Comparison of ENCODE assay signal across 5 cellular contexts in genomic region chr1:121332875-121333562, GRCh38.
DNase-seq lines count a peak whose midpoint lies in the region; ATAC-seq, FAIRE-seq and TF ChIP-seq lines count a peak whose summit lies in the region.
"Not testable (repeated sequence)": the region's sequence is repeated elsewhere in the genome, so short reads cannot be mapped to it uniquely, and the experiment has no call there.

No MANE protein-coding gene starts in this region.

- in situ Hi-C loops in K562 (cut with MboI), result not testable (repeated sequence)

- WGBS in K562 (ENCODE audit: insufficient coverage, low coverage, missing lambda C conversion rate), result no CpG with 5 or more reads among the region's 6 CpGs
- WGBS in right cardiac atrium, result no CpG with 5 or more reads among the region's 6 CpGs

- FAIRE-seq in K562 (lab: Jason Lieb, UNC), result not testable (repeated sequence)

- not testable (repeated sequence) for H3K4me1 ChIP-seq in HCT116 (ENCODE audit: control insufficient read depth in 1 of 2, insufficient read depth in 2 of 2, low read length in 2 of 2); K562 (replicated peaks in 1 of 2; ENCODE audit: control insufficient read depth in 2 of 2, insufficient read depth in 2 of 2, low read length in 2 of 2); right cardiac atrium (ENCODE audit: control insufficient read depth, insufficient read depth, low read length)

- TF ChIP-seq RAD21 in HCT116 (IDR thresholded peaks at IDR 0.05; ENCODE audit: low read depth); K562 (CRISPR knock-in tag; conservative IDR thresholded peaks at IDR 0.05 in 1 of 2, IDR thresholded peaks at IDR 0.05 in 1 of 2): not testable (repeated sequence)

- H3K9me3 ChIP-seq in HCT116 (ENCODE audit: control insufficient read depth in 1 of 2, insufficient read depth in 1 of 2, low read depth in 1 of 2, low read length in 2 of 2); K562 (replicated peaks; ENCODE audit: control insufficient read depth, insufficient read depth, low read depth, low read length); right cardiac atrium (ENCODE audit: control insufficient read depth, low read length): not testable (repeated sequence)

- not testable (repeated sequence) for H4K20me1 ChIP-seq in HCT116 (ENCODE audit: insufficient read depth); K562 (replicated peaks; ENCODE audit: control insufficient read depth, insufficient read depth, low read length)

- intact Hi-C loops in HCT116 (cut with micrococcal nuclease); K562 (cut with micrococcal nuclease); left cardiac atrium (cut with DNase I); right cardiac atrium (cut with DNase I): not testable (repeated sequence)

- not testable (repeated sequence) for H3K27me3 ChIP-seq in HCT116 (ENCODE audit: insufficient read depth, low read length); K562 (ENCODE audit: control insufficient read depth in 2 of 2, insufficient read depth in 2 of 2, low read length in 2 of 2); right cardiac atrium (ENCODE audit: control insufficient read depth, insufficient read depth)

- TF ChIP-seq CTCF in HCT116 (IDR thresholded peaks at IDR 0.05 in 2 of 3, conservative IDR thresholded peaks at IDR 0.05 in 1 of 3; ENCODE audit: borderline replicate concordance in 1 of 3, insufficient read depth in 1 of 3, low read depth in 2 of 3, low read length in 2 of 3); K562 (IDR thresholded peaks at IDR 0.05 in 2 of 3, conservative IDR thresholded peaks at IDR 0.05 in 1 of 3; ENCODE audit: insufficient read depth in 2 of 3, low read depth in 1 of 3, low read length in 3 of 3): not testable (repeated sequence)

- RAD21 ChIA-PET in HCT116 (lab: Charles Lee; ENCODE audit: low non-redundant PET in 1 of 2, low total read pairs in 2 of 2, uncharacterized antibody in 2 of 2, unreplicated experiment in 2 of 2), result not testable (repeated sequence)

- CTCF ChIA-PET in HCT116 (lab: Charles Lee); K562 (lab: Yijun Ruan, JAX; ENCODE audit: low intra/inter-chr PET ratio): not testable (repeated sequence)

- not testable (repeated sequence) for H3K9me2 ChIP-seq in HCT116 (ENCODE audit: insufficient read depth)

- TF ChIP-seq EP300 in K562 (IDR thresholded peaks at IDR 0.05; ENCODE audit: low read length), result not testable (repeated sequence)

- DNase-seq in HCT116 (ENCODE audit: low read depth, low spot score); K562 (ENCODE audit: extremely low read depth in 1 of 4, low spot score in 3 of 4); left cardiac atrium; right cardiac atrium: not testable (repeated sequence)

- not testable (repeated sequence) for H3K9ac ChIP-seq in HCT116 (ENCODE audit: low read length); K562 (ENCODE audit: insufficient read depth in 1 of 2, low read depth in 2 of 2, low read length in 2 of 2)

- not testable (repeated sequence) for H3K9me1 ChIP-seq in K562 (ENCODE audit: control insufficient read depth, insufficient read depth, low read length)

- not testable (repeated sequence) for BruUV-seq in HCT116 (replicated peaks; lab: Mats Ljungman, UMichigan); K562 (replicated peaks; lab: Mats Ljungman, UMichigan)

- ATAC-seq in HCT116, result peak; percentile 60
- ATAC-seq in SK-N-SH treated with all-trans-retinoic acid at 6 μM for 48 hours, result peak; percentile 29
- ATAC-seq in K562, result peak; percentile 69
- ATAC-seq in left cardiac atrium, result peak; percentile 47 to 48
- ATAC-seq in right cardiac atrium, result peak; percentile 54 to 64

- not testable (repeated sequence) for H3K79me2 ChIP-seq in HCT116 (ENCODE audit: insufficient read depth, low read length); K562 (ENCODE audit: control insufficient read depth, insufficient read depth, low read length)

- not testable (repeated sequence) for H3K4me3 ChIP-seq in HCT116 (replicated peaks in 1 of 2; ENCODE audit: low read depth in 1 of 2, low read length in 2 of 2); K562; right cardiac atrium (ENCODE audit: low read length)

- not testable (repeated sequence) for H3K4me2 ChIP-seq in HCT116 (ENCODE audit: low read length); K562 (ENCODE audit: insufficient read depth, low read length)

- not testable (repeated sequence) for H2AFZ ChIP-seq in HCT116 (ENCODE audit: low read depth, low read length, poor library complexity, severe bottlenecking); K562 (ENCODE audit: low read depth, low read length)

- POLR2A ChIA-PET in HCT116 (lab: Charles Lee); K562 (lab: Yijun Ruan, JAX): not testable (repeated sequence)

- not testable (repeated sequence) for H3K36me3 ChIP-seq in HCT116 (ENCODE audit: control insufficient read depth in 1 of 2, insufficient read depth in 2 of 2, low read length in 2 of 2); K562 (ENCODE audit: control insufficient read depth, insufficient read depth, low read length)

- H3K27ac ChIP-seq in HCT116 (ENCODE audit: low read depth, low read length); K562 (ENCODE audit: extremely low read depth, low read depth, low read length); right cardiac atrium (ENCODE audit: low read length): not testable (repeated sequence)

- not testable (repeated sequence) for TF ChIP-seq POLR2A in HCT116 (IDR thresholded peaks at IDR 0.05; ENCODE audit: borderline replicate concordance, extremely low read depth, insufficient read depth, insufficient read length); K562 (conservative IDR thresholded peaks at IDR 0.05)
